20 cellular contexts compared by ENCODE assay signal in the genomic region with DNA sequence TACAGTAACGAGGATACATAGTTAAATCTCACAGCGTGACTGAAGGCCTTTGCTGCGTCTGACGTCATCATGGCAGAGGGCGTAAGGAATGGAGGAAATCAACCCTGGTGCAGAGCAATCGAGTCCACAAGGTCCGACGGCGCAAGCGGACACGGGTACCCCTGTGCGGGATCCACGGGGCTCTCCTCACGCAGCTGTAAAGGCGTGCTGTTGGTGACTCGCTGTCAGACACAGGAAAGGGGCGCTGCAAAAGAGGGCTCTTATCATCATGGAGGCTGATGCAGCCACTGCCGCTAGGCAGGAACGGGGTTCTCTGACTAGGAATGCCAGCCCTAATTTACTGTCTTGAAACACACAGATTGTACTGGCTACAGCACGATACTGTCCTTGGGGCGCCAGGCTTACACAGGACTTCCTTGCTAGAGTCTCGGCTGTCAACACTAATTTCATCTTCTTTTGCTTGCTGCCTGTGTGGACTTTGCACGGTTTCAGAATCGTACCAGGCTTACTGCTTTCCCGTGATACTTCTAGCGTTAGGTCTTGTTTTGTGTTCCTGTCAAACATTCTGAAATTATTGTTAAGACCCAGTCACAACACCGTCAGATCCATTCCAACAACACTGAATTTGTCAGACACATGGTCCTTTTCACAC.
"Had no signal": no experiment of that assay in that cellular context is flagged by ENCODE, and none has a peak within 500 bp of the region (broad histone marks: within the 10 kb centered on the region; RNA-seq: fewer than 3 reads in every experiment).

No MANE protein-coding gene starts in this region.

- H3K4me1 ChIP-seq: left lung, psoas muscle, tibial artery had no signal

- ATAC-seq: esophagus mucosa; left lung; naive thymus-derived CD8-positive, alpha-beta T cell; psoas muscle; right cardiac atrium; WTC11 had no signal

- FAIRE-seq: urothelium cell line had no signal

- H3K27ac ChIP-seq: cardiac muscle cell, left lung, ovary, psoas muscle, tibial artery had no signal

- H3K4me3 ChIP-seq: cardiac muscle cell, left lung, lung, ovary, psoas muscle, tibial artery had no signal

- H3K9me3 ChIP-seq: left lung, ovary, psoas muscle, tibial artery had no signal

- DNase-seq: activated effector memory CD4-positive, alpha-beta T cell treated with anti-CD3 and anti-CD28 coated beads, Interleukin-2, amount 50 U/mL, for 16 hours; activated naive CD4-positive, alpha-beta T cell treated with anti-CD3 and anti-CD28 coated beads, Interleukin-2, amount 10 ng/mL, durations not matched to agents 7 days and 5 days; activated T-cell treated with anti-CD3 and anti-CD28 coated beads for 4 hours; effector CD8-positive, alpha-beta T cell; foreskin melanocyte; immature natural killer cell; naive thymus-derived CD8-positive, alpha-beta T cell; ovary; psoas muscle; right cardiac atrium; stimulated activated CD4-positive, alpha-beta T cell treated with anti-CD3 and anti-CD28 coated beads, Interleukin-12 subunit alpha, Interleukin-12 subunit beta, amount 100 ng/mL, for 4 hours; stimulated activated CD4-positive, alpha-beta T cell treated with anti-CD3 and anti-CD28 coated beads, Interleukin-4, amount 100 ng/mL, for 4 hours; T1000 had no signal

- H3K27me3 ChIP-seq: cardiac muscle cell, left lung, ovary had no signal

- H3K36me3 ChIP-seq: cardiac muscle cell, left lung, ovary, tibial artery had no signal
